27 cellular contexts compared by ENCODE assay signal in the genomic region with DNA sequence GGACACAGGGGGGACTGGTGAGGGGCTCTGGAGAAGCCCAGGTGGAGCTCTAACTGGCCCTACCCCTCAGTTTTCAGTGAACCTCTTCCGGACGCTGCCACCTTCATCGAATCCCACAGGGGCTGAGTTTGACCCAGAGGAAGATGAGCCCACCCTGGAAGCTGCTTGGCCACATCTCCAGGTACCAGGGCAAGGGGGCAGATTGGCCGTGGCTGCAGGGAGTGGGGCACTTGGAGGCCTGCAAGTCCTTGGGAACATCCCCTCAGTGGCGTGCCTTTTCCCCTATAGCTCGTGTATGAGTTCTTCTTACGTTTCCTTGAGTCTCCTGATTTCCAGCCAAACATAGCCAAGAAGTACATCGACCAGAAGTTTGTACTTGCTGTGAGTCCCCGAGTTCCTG.
"Had no signal": no experiment of that assay in that cellular context is flagged by ENCODE, and none has a peak within 500 bp of the region (broad histone marks: within the 10 kb centered on the region; RNA-seq: fewer than 3 reads in every experiment).

No MANE protein-coding gene starts in this region.

- H3K27ac Mint-ChIP-seq: mesothelial cell of epicardium; stimulated activated naive CD8-positive, alpha-beta T cell treated with anti-CD3 and anti-CD28 coated beads, Interleukin-15, Interleukin-2, amounts not matched to agents 100 ng/mL and 50 ng/mL, for 24 hours had no signal

- H3K79me2 ChIP-seq: hepatocyte had no signal

- H3K27me3 Mint-ChIP-seq: naive B cell; stimulated activated naive CD8-positive, alpha-beta T cell treated with anti-CD3 and anti-CD28 coated beads, Interleukin-15, Interleukin-2, amounts not matched to agents 100 ng/mL and 50 ng/mL, for 24 hours had no signal

- H3K4me2 ChIP-seq: hepatocyte had no signal

- H3K27me3 ChIP-seq: heart right ventricle, hepatocyte, pancreas, suprapubic skin, tibial artery, upper lobe of right lung had no signal

- H3K9me3 Mint-ChIP-seq: mesothelial cell of epicardium; naive B cell; natural killer cell; stimulated activated naive CD8-positive, alpha-beta T cell treated with anti-CD3 and anti-CD28 coated beads, Interleukin-15, Interleukin-2, amounts not matched to agents 100 ng/mL and 50 ng/mL, for 24 hours had no signal

- DNase-seq: heart right ventricle; islet precursor cell; left ventricle myocardium inferior; mesendoderm; naive B cell; natural killer cell; nucleus accumbens; pancreas; retina; right cardiac atrium; stimulated activated CD4-positive, alpha-beta T cell treated with anti-CD3 and anti-CD28 coated beads, Interleukin-12 subunit alpha, Interleukin-12 subunit beta, amount 100 ng/mL, for 4 hours; stimulated activated CD4-positive, alpha-beta T cell treated with anti-CD3 and anti-CD28 coated beads, Interleukin-15, amount 100 ng/mL, for 24 hours; stimulated activated CD4-positive, alpha-beta T cell treated with anti-CD3 and anti-CD28 coated beads, Interleukin-2, amount 100 ng/mL, for 24 hours; stimulated activated CD4-positive, alpha-beta T cell treated with anti-CD3 and anti-CD28 coated beads, Interleukin-4, amount 100 ng/mL, for 1 hour; stimulated activated naive CD4-positive, alpha-beta T cell; tibial artery; trophoblast cell; upper lobe of right lung had no signal

- H3K4me3 Mint-ChIP-seq: mesothelial cell of epicardium; naive B cell; natural killer cell; stimulated activated naive CD8-positive, alpha-beta T cell treated with anti-CD3 and anti-CD28 coated beads, Interleukin-15, Interleukin-2, amounts not matched to agents 100 ng/mL and 50 ng/mL, for 24 hours had no signal

- H3K36me3 Mint-ChIP-seq: natural killer cell had no signal

- H3K27ac ChIP-seq: heart right ventricle, hepatocyte, left ventricle myocardium inferior, pancreas, prostate gland, skin epidermis, suprapubic skin, thoracic aorta, tibial artery, upper lobe of right lung had no signal

- H3K9me3 ChIP-seq: heart right ventricle, left ventricle myocardium inferior, pancreas, prostate gland, suprapubic skin, thoracic aorta, tibial artery, upper lobe of right lung had no signal

- H3K4me3 ChIP-seq: heart right ventricle, hepatocyte, left ventricle myocardium inferior, lung, pancreas, prostate gland, skin epidermis, suprapubic skin, thoracic aorta, tibial artery, upper lobe of right lung had no signal

- H3K4me1 ChIP-seq: pancreas, prostate gland, upper lobe of right lung had no signal

- H2AFZ ChIP-seq: hepatocyte had no signal

- ATAC-seq: heart right ventricle, natural killer cell, pancreas, right cardiac atrium, sciatic nerve, upper lobe of right lung had no signal
